ENCODE assay signal across 8 cellular contexts in the genomic region with DNA sequence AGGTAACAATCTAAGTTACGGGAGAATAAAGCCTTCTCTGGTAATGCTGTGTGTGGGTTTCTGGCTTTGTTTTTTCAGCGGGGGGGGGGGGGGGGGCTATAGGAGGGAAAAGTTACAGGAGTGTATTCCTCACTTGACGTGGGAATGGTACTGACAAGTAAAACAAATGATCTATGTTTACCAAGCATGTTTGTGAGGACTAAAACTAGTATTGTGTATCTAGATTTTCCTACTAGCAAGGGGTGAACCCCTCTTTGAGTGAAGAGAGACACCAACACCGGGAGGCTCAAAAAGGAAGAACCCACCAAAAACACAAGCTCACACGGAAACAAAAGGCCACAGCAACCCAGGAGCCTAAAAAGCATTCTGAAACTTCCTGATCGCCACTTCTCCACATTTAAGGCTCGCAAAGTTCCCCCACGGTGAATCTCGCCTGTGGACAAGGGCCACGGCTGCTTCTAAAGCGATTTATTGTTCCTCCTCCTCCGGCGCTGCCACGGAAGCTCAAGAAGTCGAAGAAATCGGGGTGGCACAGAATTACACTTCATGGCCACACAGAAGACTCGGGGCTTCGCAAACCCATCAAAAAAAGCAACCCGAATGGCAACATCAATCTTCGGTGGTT. TPM values are rescaled to one million over a fixed set of nuclear protein-coding genes. Genes with fewer than 3 reads are reported as not detected.
DNase-seq lines count a peak whose midpoint lies in the region; ATAC-seq and TF ChIP-seq lines count a peak whose summit lies in the region.

No MANE protein-coding gene starts in this region.

- peaks cover 15% of the 10 kb centered on the region; the same call in 1 of the 2 replicates for H3K4me1 ChIP-seq in Caco-2
- no peaks in the 10 kb centered on the region for H3K4me1 ChIP-seq in NT2/D1 (ENCODE audit: insufficient read depth, insufficient read length)

- H3K27ac Mint-ChIP-seq in Caco-2 (ENCODE audit: unreplicated experiment) (peak overlapping the region; percentile 97), MCF 10A (ENCODE audit: low read depth, unreplicated experiment) (peak overlapping the region; percentile 100)
- H3K27ac Mint-ChIP-seq in stimulated activated memory B cell treated with anti-CD40 and anti-IgM and Interleukin-4, amounts not matched to agents 10 μg/mL and 1 μg/mL and 100 μg/mL, for 72 hours, result peak overlapping the region; percentile 99

- peak overlapping the region; percentile 83 for H3K4me3 ChIP-seq in Caco-2 (ENCODE audit: low read depth, low read length)
- peak overlapping the region; percentile 96 for H3K4me3 ChIP-seq in NT2/D1 (ENCODE audit: insufficient read length, low read depth)
- H3K4me3 ChIP-seq in kidney epithelial cell (ENCODE audit: low read depth, low read length), result peak overlapping the region; percentile 69

- BruUV-seq in Caco-2 (replicated peaks; lab: Mats Ljungman, UMichigan) (no TSS peak), MCF 10A (replicated peaks; lab: Mats Ljungman, UMichigan) (no TSS peak)

- ATAC-seq in stimulated activated memory B cell treated with anti-CD40 and anti-IgM and Interleukin-4, amounts not matched to agents 10 μg/mL and 1 μg/mL and 100 μg/mL, for 72 hours, result no peak
- ATAC-seq in HG02623 (IDR thresholded peaks at IDR 0.05; ENCODE audit: unreplicated experiment) (no peak), HG03097 (IDR thresholded peaks at IDR 0.05; ENCODE audit: low FRiP score, unreplicated experiment) (no peak)

- POLR2A ChIA-PET in Caco-2 (lab: Charles Lee) (interaction anchor here (1.3 kb wide), 1 partner anchor 47 kb away, joined by 6 read pairs; no protein-coding TSS in a partner anchor), MCF 10A (lab: Yijun Ruan, JAX) (interaction anchor here (0.6 to 3.6 kb wide), 33 partner anchors 9 to 346 kb away, joined by 3 to 30 read pairs (median 4); partner anchors contain the start of genes SNRNP40 and ZCCHC17)

- H3K4me3 Mint-ChIP-seq in Caco-2 (ENCODE audit: unreplicated experiment) (peak overlapping the region; percentile 94), MCF 10A (ENCODE audit: unreplicated experiment) (peak overlapping the region; percentile 94)
- peak overlapping the region; percentile 98 for H3K4me3 Mint-ChIP-seq in stimulated activated memory B cell treated with anti-CD40 and anti-IgM and Interleukin-4, amounts not matched to agents 10 μg/mL and 1 μg/mL and 100 μg/mL, for 72 hours

- H3K4me1 Mint-ChIP-seq in Caco-2 (ENCODE audit: low read depth, unreplicated experiment), result no peaks in the 10 kb centered on the region
- H3K4me1 Mint-ChIP-seq in MCF 10A (ENCODE audit: insufficient read depth, unreplicated experiment), result peaks cover 12% of the 10 kb centered on the region
- peaks cover 37% of the 10 kb centered on the region for H3K4me1 Mint-ChIP-seq in stimulated activated memory B cell treated with anti-CD40 and anti-IgM and Interleukin-4, amounts not matched to agents 10 μg/mL and 1 μg/mL and 100 μg/mL, for 72 hours

- no peaks in the 10 kb centered on the region for H3K9me3 ChIP-seq in Caco-2
- H3K9me3 ChIP-seq in NT2/D1 (ENCODE audit: insufficient read depth, low read length), result no peaks in the 10 kb centered on the region

- CTCF ChIA-PET in Caco-2 (lab: Charles Lee) (no interaction called here), MCF 10A (lab: Yijun Ruan, JAX) (interaction anchor here (1.0 kb wide), 1 partner anchor 16 kb away, joined by 3 read pairs; no protein-coding TSS in a partner anchor)

- H3K27me3 Mint-ChIP-seq in Caco-2 (ENCODE audit: insufficient read depth, unreplicated experiment), result no peaks in the 10 kb centered on the region
- no peaks in the 10 kb centered on the region for H3K27me3 Mint-ChIP-seq in MCF 10A (ENCODE audit: insufficient read depth, unreplicated experiment)
- no peaks in the 10 kb centered on the region for H3K27me3 Mint-ChIP-seq in stimulated activated memory B cell treated with anti-CD40 and anti-IgM and Interleukin-4, amounts not matched to agents 10 μg/mL and 1 μg/mL and 100 μg/mL, for 72 hours

- peak overlapping the region; percentile 97 for H3K9ac ChIP-seq in NT2/D1 (ENCODE audit: insufficient read length, low read depth)

- intact Hi-C loops in Caco-2 (cut with micrococcal nuclease; ENCODE audit: unreplicated experiment), result loop anchor here (1.0 kb wide), 1 partner anchor 91 kb away; no protein-coding TSS in a partner anchor
- intact Hi-C loops in MCF 10A (cut with micrococcal nuclease), result loop anchor here (1.0 kb wide), 1 partner anchor 91 kb away; no protein-coding TSS in a partner anchor

- TF ChIP-seq CTCF in Caco-2 (IDR thresholded peaks at IDR 0.05; ENCODE audit: insufficient read depth in 1 of 2, low read depth in 1 of 2, low read length in 1 of 2, severe bottlenecking in 1 of 2, unreplicated experiment in 1 of 2), result no peak
- TF ChIP-seq CTCF in GM20000 (IDR thresholded peaks at IDR 0.05; ENCODE audit: extremely low read depth, missing control alignments), result no peak
- no peak for TF ChIP-seq CTCF in MCF 10A (IDR thresholded peaks at IDR 0.05; ENCODE audit: unreplicated experiment)
- no peak for TF ChIP-seq CTCF in kidney epithelial cell (IDR thresholded peaks at IDR 0.05; ENCODE audit: insufficient read depth, low read length, poor library complexity, severe bottlenecking)

- no peaks in the 10 kb centered on the region for H3K9me3 Mint-ChIP-seq in Caco-2 (ENCODE audit: unreplicated experiment)
- H3K9me3 Mint-ChIP-seq in MCF 10A (ENCODE audit: unreplicated experiment), result no peaks in the 10 kb centered on the region
- no peaks in the 10 kb centered on the region for H3K9me3 Mint-ChIP-seq in stimulated activated memory B cell treated with anti-CD40 and anti-IgM and Interleukin-4, amounts not matched to agents 10 μg/mL and 1 μg/mL and 100 μg/mL, for 72 hours

- no peaks in the 10 kb centered on the region for H3K27me3 ChIP-seq in Caco-2 (replicated peaks; ENCODE audit: control insufficient read depth, insufficient read depth, low read length)
- H3K27me3 ChIP-seq in NT2/D1 (ENCODE audit: insufficient read depth, insufficient read length), result no peaks in the 10 kb centered on the region
- H3K27me3 ChIP-seq in kidney epithelial cell (ENCODE audit: control insufficient read depth, insufficient read depth, low read length), result no peaks in the 10 kb centered on the region

- DNase-seq in Caco-2 (peak in 1 of 2 experiments; percentile 13), GM20000 (ENCODE audit: low spot score) (peak; percentile 47), NT2/D1 (ENCODE audit: low read depth, low spot score) (no peak), MCF 10A (ENCODE audit: unreplicated experiment) (peak; percentile 41), kidney epithelial cell (ENCODE audit: low read depth) (no peak)

- H3K36me3 ChIP-seq in Caco-2 (ENCODE audit: control insufficient read depth, insufficient read depth, low read length) (no peaks in the 10 kb centered on the region), NT2/D1 (ENCODE audit: insufficient read depth, insufficient read length, low read length) (peaks cover 22% of the 10 kb centered on the region), kidney epithelial cell (ENCODE audit: control insufficient read depth, insufficient read depth, low read length) (no peaks in the 10 kb centered on the region)

- H3K36me3 Mint-ChIP-seq in Caco-2 (ENCODE audit: insufficient read depth, unreplicated experiment) (peaks cover 10% of the 10 kb centered on the region), MCF 10A (ENCODE audit: insufficient read depth, unreplicated experiment) (peaks cover 12% of the 10 kb centered on the region)
- peaks cover 4% of the 10 kb centered on the region for H3K36me3 Mint-ChIP-seq in stimulated activated memory B cell treated with anti-CD40 and anti-IgM and Interleukin-4, amounts not matched to agents 10 μg/mL and 1 μg/mL and 100 μg/mL, for 72 hours

RNA-seq across cellular contexts. Expression of gene PUM1, which starts 0.7 kb away (rescaled TPM):
- total RNA-seq in Caco-2 (2022), result 92.3 and 93.7 TPM in 2 replicates
- 107 and 110 TPM in 2 replicates for total RNA-seq in MCF 10A (2022)
- 78.1 and 94.3 TPM in 2 replicates for total RNA-seq in kidney epithelial cell

Comparison
In these comparisons a context has a peak if more than half of its experiments do, and no peak if none do; other contexts are left out.
1. DNase-seq: peak in GM20000 (single experiment) and MCF 10A (single experiment); none in NT2/D1 (single experiment) and kidney epithelial cell (single experiment).
2. Peak in every context shown above with its lines, with median percentiles within 50 percentile points of each other: H3K4me3 ChIP-seq, H3K27ac Mint-ChIP-seq and H3K4me3 Mint-ChIP-seq.